Comparison of ENCODE assay signal across 27 cellular contexts in the genomic region with DNA sequence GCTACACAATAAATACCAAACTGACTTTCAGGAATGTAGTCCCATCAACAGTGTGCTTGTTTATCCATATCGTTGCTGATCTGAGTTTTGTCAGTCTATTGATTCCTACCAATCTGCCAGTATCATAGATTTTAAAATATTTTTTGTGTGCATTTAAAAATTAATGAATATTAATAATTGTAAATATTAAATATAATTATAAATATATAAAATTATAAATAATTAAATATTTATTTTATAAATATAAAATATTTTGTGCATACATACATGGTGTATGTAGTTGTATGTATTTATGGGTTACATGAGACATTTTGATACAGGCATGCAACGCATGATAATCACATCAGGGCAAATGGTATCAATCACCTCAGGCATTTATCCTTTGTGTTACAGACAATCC.
"Had no signal": no experiment of that assay in that cellular context is flagged by ENCODE, and none has a peak within 500 bp of the region (broad histone marks: within the 10 kb centered on the region; RNA-seq: fewer than 3 reads in every experiment).

No MANE protein-coding gene starts in this region.

- H3K4me1 Mint-ChIP-seq: neural crest cell; stimulated activated naive CD8-positive, alpha-beta T cell treated with anti-CD3 and anti-CD28 coated beads, Interleukin-15, amount 100 ng/mL, for 72 hours had no signal

- H3K27ac ChIP-seq: coronary artery, gastrocnemius medialis, heart left ventricle, hepatocyte, left ventricle myocardium inferior, lower lobe of right lung, neutrophil, parathyroid adenoma, suprapubic skin, transverse colon, upper lobe of right lung, uterus had no signal

- H3K27me3 ChIP-seq: gastrocnemius medialis, heart left ventricle, hepatocyte, neutrophil, suprapubic skin, transverse colon, upper lobe of right lung, uterus had no signal

- DNase-seq: dermis blood vessel endothelial cell; effector memory CD4-positive, alpha-beta T cell; erythroblast; gastrocnemius medialis; heart left ventricle; kidney glomerular epithelial cell; left colon; left ventricle myocardium inferior; lower lobe of right lung; natural killer cell; stimulated activated CD4-positive, alpha-beta T cell treated with anti-CD3 and anti-CD28 coated beads, Interleukin-12 subunit alpha, Interleukin-12 subunit beta, amount 100 ng/mL, for 4 hours; stimulated activated CD4-positive, alpha-beta T cell treated with anti-CD3 and anti-CD28 coated beads, Interleukin-1b, Interleukin-23, amount 100 ng/mL, for 48 hours; stimulated activated CD4-positive, alpha-beta T cell treated with anti-CD3 and anti-CD28 coated beads, Interleukin-4, amount 100 ng/mL, for 1 hour; stimulated activated CD8-positive, alpha-beta memory T cell treated with anti-CD3 and anti-CD28 coated beads, Interleukin-4, amount 100 ng/mL, for 48 hours; stimulated activated naive CD4-positive, alpha-beta T cell; stimulated activated naive CD8-positive, alpha-beta T cell treated with anti-CD3 and anti-CD28 coated beads, Interleukin-15, amount 100 ng/mL, for 72 hours; transverse colon; upper lobe of right lung; uterus had no signal

- H3K4me1 ChIP-seq: gastrocnemius medialis, heart left ventricle, left ventricle myocardium inferior, lower lobe of right lung, parathyroid adenoma, suprapubic skin, transverse colon, upper lobe of right lung, uterus had no signal

- H3K9me3 Mint-ChIP-seq: natural killer cell had no signal

- H3K27me3 Mint-ChIP-seq: progenitor cell of endocrine pancreas; stimulated activated naive CD8-positive, alpha-beta T cell treated with anti-CD3 and anti-CD28 coated beads, Interleukin-15, amount 100 ng/mL, for 72 hours had no signal

- H3K36me3 ChIP-seq: uterus had no signal

- H3K9me3 ChIP-seq: gastrocnemius medialis, heart left ventricle, lower lobe of right lung, neutrophil, suprapubic skin, transverse colon, upper lobe of right lung, uterus had no signal

- H3K4me3 Mint-ChIP-seq: natural killer cell; neural crest cell; stimulated activated naive CD8-positive, alpha-beta T cell treated with anti-CD3 and anti-CD28 coated beads, Interleukin-15, amount 100 ng/mL, for 72 hours had no signal

- H3K4me3 ChIP-seq: coronary artery, gastrocnemius medialis, heart left ventricle, hepatocyte, left ventricle myocardium inferior, lower lobe of right lung, smooth muscle cell, suprapubic skin, transverse colon, upper lobe of right lung, uterus had no signal

- H3K27ac Mint-ChIP-seq: natural killer cell; stimulated activated naive CD8-positive, alpha-beta T cell treated with anti-CD3 and anti-CD28 coated beads, Interleukin-15, amount 100 ng/mL, for 72 hours had no signal
